16 cellular contexts compared by ENCODE assay signal in the genomic region with DNA sequence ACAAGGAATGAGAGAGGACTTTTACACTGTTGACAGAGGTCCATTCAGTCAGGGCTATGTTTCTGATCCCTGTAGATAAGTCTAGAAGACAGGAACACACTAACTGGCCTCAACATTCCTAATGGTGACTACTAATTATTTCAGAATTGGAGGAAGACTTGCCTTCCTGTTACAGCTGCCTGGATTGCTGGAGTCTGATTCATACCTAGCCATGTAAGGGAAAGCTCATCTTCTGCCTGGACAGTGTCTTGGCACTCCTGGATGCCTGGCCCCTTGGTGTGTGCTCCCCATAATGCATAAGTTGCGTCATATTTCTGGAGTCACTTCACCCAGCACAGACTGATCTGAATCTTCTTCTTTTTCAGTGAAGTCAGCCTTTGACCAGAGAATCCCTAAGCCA.
DNase-seq lines count a peak whose midpoint lies in the region; ATAC-seq and TF ChIP-seq lines count a peak whose summit lies in the region.
"Had no signal": no experiment of that assay in that cellular context is flagged by ENCODE, and none has a peak within 500 bp of the region (broad histone marks: within the 10 kb centered on the region; RNA-seq: fewer than 3 reads in every experiment).

No MANE protein-coding gene starts in this region.

- peak overlapping the region; percentile 42 for H3K27ac ChIP-seq in mammary epithelial cell (ENCODE audit: insufficient read depth, low read depth, low read length)
- H3K27ac ChIP-seq: esophagus squamous epithelium had no signal

- no TSS peak for BruUV-seq in mammary epithelial cell (replicated peaks; lab: Mats Ljungman, UMichigan)

- H3K4me3 ChIP-seq in mammary epithelial cell (replicated peaks in 1 of 3; ENCODE audit: insufficient read depth in 1 of 3, low read depth in 2 of 3, low read length in 3 of 3): no peak overlapping the region
- H3K4me3 ChIP-seq: esophagus squamous epithelium had no signal

- H3K4me2 ChIP-seq in mammary epithelial cell (ENCODE audit: insufficient read depth, low read depth, low read length): no peak overlapping the region

- no peak for TF ChIP-seq CTCF in mammary epithelial cell (conservative IDR thresholded peaks at IDR 0.05 in 1 of 2, IDR thresholded peaks at IDR 0.05 in 1 of 2; ENCODE audit: extremely low read depth in 1 of 2, insufficient read depth in 1 of 2, low read depth in 1 of 2, low read length in 2 of 2)

- no peaks in the 10 kb centered on the region for H3K36me3 ChIP-seq in mammary epithelial cell (ENCODE audit: insufficient read depth, low read length)
- H3K36me3 ChIP-seq: esophagus squamous epithelium had no signal

- dilution Hi-C loops in mammary epithelial cell (cut with HindIII; ENCODE audit: low sequenced_read_pairs): no loop called here

- in situ Hi-C loops in mammary epithelial cell (cut with MboI; ENCODE audit: low sequenced_read_pairs in 2 of 2): no loop called here

- H3K79me2 ChIP-seq in mammary epithelial cell (ENCODE audit: insufficient read depth, low read length): no peaks in the 10 kb centered on the region

- 88% methylated on average over 1 of the region's 1 CpG for WGBS in mammary epithelial cell (ENCODE audit: low coverage, missing lambda C conversion rate)

- H2AFZ ChIP-seq in mammary epithelial cell (ENCODE audit: low read depth, low read length): peak overlapping the region; percentile 51

- H3K9ac ChIP-seq in mammary epithelial cell (ENCODE audit: insufficient read depth, low read length): no peak overlapping the region

- no peaks in the 10 kb centered on the region for H3K27me3 ChIP-seq in mammary epithelial cell (ENCODE audit: insufficient read depth, low read length)
- H3K27me3 ChIP-seq: esophagus squamous epithelium had no signal

- intact Hi-C loops in mammary epithelial cell (cut with micrococcal nuclease): loop anchor here (1.0 to 10.0 kb wide), 6 partner anchors 26 to 570 kb away; no protein-coding TSS in a partner anchor

- ATAC-seq in HG02981 (IDR thresholded peaks at IDR 0.05; ENCODE audit: unreplicated experiment) (no peak), GM21515 (IDR thresholded peaks at IDR 0.05; ENCODE audit: unreplicated experiment) (no peak)
- ATAC-seq: T-helper 17 cell had no signal

- CTCF ChIA-PET in mammary epithelial cell (lab: Charles Lee; ENCODE audit: low non-redundant PET): no interaction called here

- H3K4me1 ChIP-seq in mammary epithelial cell (ENCODE audit: insufficient read depth, low read length): peaks cover 37% of the 10 kb centered on the region
- H3K4me1 ChIP-seq: esophagus squamous epithelium had no signal

- peak; percentile 69 for DNase-seq in AG08395 (ENCODE audit: low spot score)
- DNase-seq in HT1080 (ENCODE audit: low read depth): peak; percentile 82
- peak; percentile 77 for DNase-seq in mammary epithelial cell
- peak; percentile 89 for DNase-seq in iris pigment epithelial cell (ENCODE audit: low read depth)
- no peak for DNase-seq in stimulated activated naive CD4-positive, alpha-beta T cell (lab: John Stamatoyannopoulos, UW)
- DNase-seq in cerebellar nuclear complex (lab: John Stamatoyannopoulos, UW): no peak
- DNase-seq: activated naive CD8-positive, alpha-beta T cell treated with anti-CD3 and anti-CD28 coated beads for 36 hours; activated T-cell treated with anti-CD3 and anti-CD28 coated beads for 4 hours; esophagus squamous epithelium; mesendoderm; NCI-H1930; NCI-H774; nucleus accumbens; T-helper 17 cell had no signal

- no peaks in the 10 kb centered on the region for H4K20me1 ChIP-seq in mammary epithelial cell (ENCODE audit: insufficient read depth, low read length)

- H3K9me3 ChIP-seq in mammary epithelial cell (replicated peaks; ENCODE audit: insufficient read depth, low read length): no peaks in the 10 kb centered on the region
- H3K9me3 ChIP-seq: esophagus squamous epithelium had no signal

Comparison
In these comparisons a context has a peak if more than half of its experiments do, and no peak if none do; other contexts are left out.
1. DNase-seq: peak in AG08395 (single experiment), HT1080 (single experiment), mammary epithelial cell (single experiment) and iris pigment epithelial cell (single experiment); none in stimulated activated naive CD4-positive, alpha-beta T cell (0 of 6) and cerebellar nuclear complex (0 of 2).